In genomic region chr1:181140398-181140797, GRCh38 we compare ENCODE assay signal across 14 cellular contexts. TPM values are rescaled to one million over a fixed set of nuclear protein-coding genes. Genes with fewer than 3 reads are reported as not detected.
DNase-seq lines count a peak whose midpoint lies in the region; ATAC-seq and TF ChIP-seq lines count a peak whose summit lies in the region.
"Had no signal": no experiment of that assay in that cellular context is flagged by ENCODE, and none has a peak within 500 bp of the region (broad histone marks: within the 10 kb centered on the region; RNA-seq: fewer than 3 reads in every experiment).

No MANE protein-coding gene starts in this region.

- H3K4me3 Mint-ChIP-seq in GM23338, result no peak overlapping the region
- H3K4me3 Mint-ChIP-seq: endodermal cell had no signal

- no peaks in the 10 kb centered on the region for H3F3A ChIP-seq in GM23338 (replicated peaks; ENCODE audit: low read depth)

- no peaks in the 10 kb centered on the region for H3K9me3 Mint-ChIP-seq in GM23338
- H3K9me3 Mint-ChIP-seq: endodermal cell had no signal

- H2AFZ ChIP-seq in OCI-LY3 (ENCODE audit: low read depth, low read length), result no peak overlapping the region
- H2AFZ ChIP-seq in GM23338, result no peak overlapping the region

- peak overlapping the region; percentile 10 for H3K27ac ChIP-seq in OCI-LY3 (ENCODE audit: low read length)
- peak overlapping the region; percentile 82 to 83 for H3K27ac ChIP-seq in ascending aorta
- H3K27ac ChIP-seq in GM23338 (ENCODE audit: low read depth), result no peak overlapping the region
- H3K27ac ChIP-seq: thyroid gland, WERI-Rb-1 had no signal

- H3K36me3 Mint-ChIP-seq in GM23338 (ENCODE audit: low read depth), result no peaks in the 10 kb centered on the region; the same call in 2 of the 3 replicates

- peaks cover 24% of the 10 kb centered on the region for H3K27me3 ChIP-seq in OCI-LY3 (ENCODE audit: low read depth, low read length)
- H3K27me3 ChIP-seq in ascending aorta, result no peaks in the 10 kb centered on the region
- H3K27me3 ChIP-seq in skeletal muscle satellite cell (ENCODE audit: control insufficient read depth, insufficient read depth, low read length), result no peaks in the 10 kb centered on the region
- H3K27me3 ChIP-seq in GM23338 (ENCODE audit: insufficient read depth), result peaks cover 4% of the 10 kb centered on the region; the same call in 1 of the 2 replicates
- H3K27me3 ChIP-seq: thyroid gland had no signal

- TF ChIP-seq CTCF in OCI-LY3 (IDR thresholded peaks at IDR 0.05; ENCODE audit: low read depth, low read length) (no peak), ascending aorta (IDR thresholded peaks at IDR 0.05) (no peak), GM23338 (conservative IDR thresholded peaks at IDR 0.05; ENCODE audit: low read depth in 2 of 2) (no peak)

- H3K4me3 ChIP-seq in OCI-LY3 (ENCODE audit: low read length) (peak overlapping the region; percentile 36), ascending aorta (no peak overlapping the region), skeletal muscle satellite cell (ENCODE audit: low read length) (no peak overlapping the region), GM23338 (no peak overlapping the region)
- H3K4me3 ChIP-seq: thyroid gland had no signal

- H3K36me3 ChIP-seq in OCI-LY3 (replicated peaks; ENCODE audit: low read depth, low read length) (no peaks in the 10 kb centered on the region), ascending aorta (no peaks in the 10 kb centered on the region), skeletal muscle satellite cell (ENCODE audit: insufficient read depth, low read length) (no peaks in the 10 kb centered on the region), GM23338 (ENCODE audit: insufficient read depth) (no peaks in the 10 kb centered on the region)
- H3K36me3 ChIP-seq: thyroid gland, WERI-Rb-1 had no signal

- intact Hi-C loops in ascending aorta (cut with DNase I), result loop anchor here (2.0 to 5.0 kb wide), 4 partner anchors 28 to 228 kb away; partner anchors contain the start of gene KIAA1614

- no peak overlapping the region for H3K27ac Mint-ChIP-seq in GM23338
- H3K27ac Mint-ChIP-seq: endodermal cell had no signal

- ATAC-seq in GM23338, result no peak

- H3K4me1 Mint-ChIP-seq in GM23338, result peaks cover 11% of the 10 kb centered on the region

- DNase-seq in activated CD4-positive, alpha-beta T cell treated with anti-CD3 and anti-CD28 coated beads for 48 hours, result peak; percentile 61
- DNase-seq in activated CD4-positive, alpha-beta T cell treated with anti-CD3 and anti-CD28 coated beads for 4 hours, result no peak
- no peak for DNase-seq in ascending aorta (ENCODE audit: low spot score in 2 of 2)
- no peak for DNase-seq in islet precursor cell
- DNase-seq in DMS 273 (lab: John Stamatoyannopoulos, UW; ENCODE audit: unreplicated experiment), result no peak
- DNase-seq in GM23338 (ENCODE audit: low spot score), result no peak
- DNase-seq: DMS79 treated with DMSO at 0.1 percent for 48 hours, endodermal cell, NCI-H2227 treated with DMSO at 0.1 percent for 48 hours, occipital lobe, thyroid gland, WERI-Rb-1 had no signal

- no peaks in the 10 kb centered on the region for H3K9me3 ChIP-seq in OCI-LY3 (ENCODE audit: insufficient read depth, low read length)
- H3K9me3 ChIP-seq in ascending aorta, result no peaks in the 10 kb centered on the region
- no peaks in the 10 kb centered on the region for H3K9me3 ChIP-seq in skeletal muscle satellite cell (replicated peaks; ENCODE audit: low read length)
- H3K9me3 ChIP-seq: thyroid gland had no signal

- peak overlapping the region; percentile 5; the same call in 1 of the 2 replicates for H3K9ac ChIP-seq in OCI-LY3 (ENCODE audit: low read length)
- H3K9ac ChIP-seq in skeletal muscle satellite cell (ENCODE audit: low read depth, low read length), result peak overlapping the region; percentile 3

- no peaks in the 10 kb centered on the region for H4K20me1 ChIP-seq in OCI-LY3 (ENCODE audit: insufficient read depth, low read length)
- no peaks in the 10 kb centered on the region for H4K20me1 ChIP-seq in GM23338 (replicated peaks; ENCODE audit: insufficient read depth)

- H3K4me1 ChIP-seq in OCI-LY3 (ENCODE audit: low read length), result peaks cover 61% of the 10 kb centered on the region
- peaks cover 21 to 29% of the 10 kb centered on the region in 2 donors for H3K4me1 ChIP-seq in ascending aorta
- peaks cover 50% of the 10 kb centered on the region for H3K4me1 ChIP-seq in skeletal muscle satellite cell (ENCODE audit: control insufficient read depth, insufficient read depth, low read length)
- peaks cover 6% of the 10 kb centered on the region; the same call in 1 of the 2 replicates for H3K4me1 ChIP-seq in GM23338 (ENCODE audit: insufficient read depth)

- H3K79me2 ChIP-seq in OCI-LY3 (ENCODE audit: low read length) (peaks cover 11% of the 10 kb centered on the region; the same call in 1 of the 2 replicates), GM23338 (replicated peaks; ENCODE audit: insufficient read depth) (no peaks in the 10 kb centered on the region)

- H3K27me3 Mint-ChIP-seq in GM23338 (ENCODE audit: insufficient read depth, low read depth, poor library complexity), result peaks cover 11% of the 10 kb centered on the region

- no peaks in the 10 kb centered on the region for H3K9me2 ChIP-seq in GM23338 (ENCODE audit: insufficient read depth)

- H3K4me2 ChIP-seq in OCI-LY3 (ENCODE audit: low read length) (peak overlapping the region; percentile 69), skeletal muscle satellite cell (ENCODE audit: low read length) (peak overlapping the region; percentile 46), GM23338 (no peak overlapping the region)

TF ChIP-seq in GM23338, 12 proteins besides CTCF, POLR2A, EP300 and RAD21 (continues in another document):
- TF ChIP-seq NANOG (IDR thresholded peaks at IDR 0.05; ENCODE audit: borderline replicate concordance) (no peak), ZNF462 (CRISPR knock-in tag; IDR thresholded peaks at IDR 0.05) (no peak)

RNA-seq across cellular contexts. Expression of gene IER5, which starts 51.9 kb away (rescaled TPM):
- total RNA-seq in ascending aorta, result 47.9 TPM
- total RNA-seq in skeletal muscle satellite cell (2012; rRNA removed), result 15.0 and 15.3 TPM in 2 replicates
- total RNA-seq in GM23338 (2014; rRNA removed; shearing (Covaris generic)), result 8.3 and 9.5 TPM in 2 replicates
- 3.8 and 4.6 TPM in 2 replicates for polyA plus RNA-seq in GM23338 (2016; fragmentation: Nextera tagmentation; extraction: Ambion mirVana)
